In genomic region chr21:26877015-26877414, GRCh38 we compare ENCODE assay signal across 15 cellular contexts.
"Had no signal": no experiment of that assay in that cellular context is flagged by ENCODE, and none has a peak within 500 bp of the region (broad histone marks: within the 10 kb centered on the region; RNA-seq: fewer than 3 reads in every experiment).

No MANE protein-coding gene starts in this region.

- ATAC-seq: activated CD4-positive, CD25-positive, alpha-beta regulatory T cell treated with anti-CD3 and anti-CD28 coated beads, Interleukin-2, amount 50 U/mL, for 24 hours; left lung; mucosa of descending colon; naive thymus-derived CD4-positive, alpha-beta T cell had no signal

- H3K4me1 ChIP-seq: adrenal gland, left lung, parathyroid adenoma had no signal

- H3K4me3 ChIP-seq: adrenal gland, hepatocyte, left lung, mucosa of descending colon, thyroid gland had no signal

- H3K4me2 ChIP-seq: hepatocyte had no signal

- H3K4me1 Mint-ChIP-seq: naive thymus-derived CD4-positive, alpha-beta T cell had no signal

- H3K36me3 ChIP-seq: adrenal gland, left lung, thyroid gland had no signal

- H3K36me3 Mint-ChIP-seq: naive thymus-derived CD4-positive, alpha-beta T cell had no signal

- H3K27ac Mint-ChIP-seq: naive thymus-derived CD4-positive, alpha-beta T cell had no signal

- DNase-seq: activated effector memory CD4-positive, alpha-beta T cell treated with Interleukin-2 at 50 U/mL for 16 hours; activated naive CD4-positive, alpha-beta T cell treated with anti-CD3 and anti-CD28 coated beads, Interleukin-2, amount 50 U/mL, for 16 hours; adrenal gland; erythroblast; islet precursor cell; left lung; mucosa of descending colon; naive thymus-derived CD4-positive, alpha-beta T cell; stimulated activated CD4-positive, alpha-beta T cell treated with anti-CD3 and anti-CD28 coated beads, Interleukin-12 subunit alpha, Interleukin-12 subunit beta, amount 100 ng/mL, for 4 hours; stimulated activated CD4-positive, alpha-beta T cell treated with anti-CD3 and anti-CD28 coated beads, Interleukin-2, amount 100 ng/mL, for 24 hours; T-helper 9 cell; thyroid gland had no signal

- H3K4me3 Mint-ChIP-seq: naive thymus-derived CD4-positive, alpha-beta T cell had no signal

- H3K27ac ChIP-seq: adrenal gland, hepatocyte, left lung, parathyroid adenoma, thyroid gland had no signal

- H2AFZ ChIP-seq: hepatocyte, parathyroid adenoma had no signal

- H3K79me2 ChIP-seq: hepatocyte, parathyroid adenoma had no signal

- H3K9me3 ChIP-seq: adrenal gland, mucosa of descending colon, thyroid gland had no signal

- H3K9ac ChIP-seq: parathyroid adenoma had no signal

- H3K27me3 ChIP-seq: adrenal gland, hepatocyte, left lung, thyroid gland had no signal
